10 cellular contexts compared by ENCODE assay signal in the genomic region with DNA sequence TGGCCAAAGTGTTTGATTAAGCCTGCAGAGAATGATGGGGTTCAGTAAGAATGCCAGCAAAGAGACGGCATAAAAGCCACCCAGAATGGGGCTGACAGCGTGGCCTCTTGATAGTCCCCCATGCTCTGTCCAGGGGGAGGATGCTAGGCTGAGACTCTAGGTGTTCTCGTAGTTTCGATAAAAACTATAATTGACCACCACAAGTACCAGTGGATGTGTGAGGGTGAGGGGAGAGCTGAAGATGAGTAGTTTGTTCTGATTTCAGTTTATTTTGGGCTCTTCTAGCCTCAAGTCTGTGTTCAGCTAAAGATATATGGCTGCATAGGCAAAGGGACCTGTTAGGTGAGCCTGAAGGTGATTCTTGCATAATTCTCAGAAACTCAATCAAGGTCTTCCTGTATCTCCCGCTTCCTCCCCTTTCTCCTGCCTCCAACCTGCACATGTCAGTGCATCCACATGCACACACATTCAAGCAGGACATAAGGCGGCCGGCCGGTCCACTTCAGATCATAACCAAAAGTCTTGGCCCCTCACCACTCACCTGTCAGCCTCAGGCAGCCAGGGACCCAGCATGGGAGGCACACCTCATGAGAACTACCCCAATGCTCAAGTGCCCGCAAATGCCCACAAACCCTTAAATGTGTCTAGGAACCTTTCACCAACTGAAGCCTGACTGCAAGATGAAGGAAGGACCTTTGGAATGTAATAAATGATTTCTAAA. TPM values are rescaled to one million over a fixed set of nuclear protein-coding genes. Genes with fewer than 3 reads are reported as not detected.
A peak's percentile ranks its signal among the peaks of the same experiment; 100 is the strongest.
DNase-seq lines count a peak whose midpoint lies in the region; ATAC-seq and TF ChIP-seq lines count a peak whose summit lies in the region.
"Had no signal": no experiment of that assay in that cellular context is flagged by ENCODE, and none has a peak within 500 bp of the region (broad histone marks: within the 10 kb centered on the region; RNA-seq: fewer than 3 reads in every experiment).

No MANE protein-coding gene starts in this region.

- H3K4me2 ChIP-seq in PC-3 (ENCODE audit: low read length): no peak overlapping the region

- DNase-seq in CD4-positive, CD25-positive, alpha-beta regulatory T cell: no peak
- DNase-seq in effector memory CD8-positive, alpha-beta T cell: no peak
- no peak for DNase-seq in pons (ENCODE audit: low spot score)
- no peak for DNase-seq in iPS-NIHi11 (ENCODE audit: low spot score)
- DNase-seq in PC-3: no peak
- no peak for DNase-seq in NK-92 (lab: John Stamatoyannopoulos, UW; ENCODE audit: unreplicated experiment)
- DNase-seq: left cardiac atrium had no signal

- H3K36me3 Mint-ChIP-seq in CD4-positive, CD25-positive, alpha-beta regulatory T cell: peaks cover 14% of the 10 kb centered on the region
- H3K36me3 Mint-ChIP-seq in effector memory CD8-positive, alpha-beta T cell (ENCODE audit: insufficient read depth): peaks cover 47% of the 10 kb centered on the region

- H3K79me2 ChIP-seq in PC-3 (ENCODE audit: low read length): no peaks in the 10 kb centered on the region

- no peak for ATAC-seq in CD4-positive, CD25-positive, alpha-beta regulatory T cell (ENCODE audit: low read depth in 2 of 2)
- ATAC-seq in GM19043 (IDR thresholded peaks at IDR 0.05; ENCODE audit: low read depth, unreplicated experiment): peak; percentile 4
- ATAC-seq in HG03571 (IDR thresholded peaks at IDR 0.05; ENCODE audit: unreplicated experiment): peak; percentile 5
- ATAC-seq in effector memory CD8-positive, alpha-beta T cell (replicated peaks): peak; percentile 6
- no peak for ATAC-seq in PC-3

- peaks cover 7% of the 10 kb centered on the region for H3K36me3 ChIP-seq in CD4-positive, CD25-positive, alpha-beta regulatory T cell (ENCODE audit: control insufficient read depth, insufficient read depth, low read length)
- no peaks in the 10 kb centered on the region for H3K36me3 ChIP-seq in PC-3 (ENCODE audit: low read depth, low read length)

- POLR2A ChIA-PET in PC-3 (lab: Charles Lee; ENCODE audit: unreplicated experiment): no interaction called here

- H3K4me3 ChIP-seq in CD4-positive, CD25-positive, alpha-beta regulatory T cell (ENCODE audit: low read depth, low read length): peak overlapping the region; percentile 78
- no peak overlapping the region for H3K4me3 ChIP-seq in PC-3 (ENCODE audit: low read length)

- no peaks in the 10 kb centered on the region for H4K20me1 ChIP-seq in PC-3 (ENCODE audit: low read length)

- no peak for TF ChIP-seq CTCF in PC-3 (conservative IDR thresholded peaks at IDR 0.05; ENCODE audit: low read depth, low read length)

- peaks cover 42 to 98% (median 90%) of the 10 kb centered on the region in 4 donors for H3K4me1 Mint-ChIP-seq in CD4-positive, CD25-positive, alpha-beta regulatory T cell
- H3K4me1 Mint-ChIP-seq in effector memory CD8-positive, alpha-beta T cell (ENCODE audit: low read depth in 2 of 2): peaks cover 88 to 94% of the 10 kb centered on the region in 2 donors

- peaks cover 100% of the 10 kb centered on the region for H3K4me1 ChIP-seq in CD4-positive, CD25-positive, alpha-beta regulatory T cell (ENCODE audit: control insufficient read depth, insufficient read depth, low read length, poor library complexity, severe bottlenecking)
- H3K4me1 ChIP-seq in PC-3 (ENCODE audit: insufficient read depth, low read length): no peaks in the 10 kb centered on the region

- intact Hi-C loops in PC-3 (cut with micrococcal nuclease): no loop called here

- no peak overlapping the region for H2AFZ ChIP-seq in PC-3 (ENCODE audit: low read length)

- peaks cover 0 to 1% (median 0%) of the 10 kb centered on the region in 7 donors for H3K9me3 Mint-ChIP-seq in CD4-positive, CD25-positive, alpha-beta regulatory T cell
- no peaks in the 10 kb centered on the region for H3K9me3 Mint-ChIP-seq in effector memory CD8-positive, alpha-beta T cell

- H3K27ac ChIP-seq in CD4-positive, CD25-positive, alpha-beta regulatory T cell (ENCODE audit: insufficient read depth, low read length, poor library complexity, severe bottlenecking): peak overlapping the region; percentile 72
- H3K27ac ChIP-seq in PC-3 (ENCODE audit: low read length): no peak overlapping the region
- H3K27ac ChIP-seq: epithelial cell of prostate had no signal

- CTCF ChIA-PET in PC-3 (lab: Charles Lee): no interaction called here

- no peaks in the 10 kb centered on the region for H3F3A ChIP-seq in PC-3 (ENCODE audit: low read length, unreplicated experiment)

- H3K9me3 ChIP-seq in CD4-positive, CD25-positive, alpha-beta regulatory T cell (ENCODE audit: control insufficient read depth in 2 of 2, low read length in 2 of 2): no peaks in the 10 kb centered on the region
- no peaks in the 10 kb centered on the region for H3K9me3 ChIP-seq in PC-3 (ENCODE audit: low read length)

- peak overlapping the region; percentile 82 to 94 (median 89) for H3K27ac Mint-ChIP-seq in CD4-positive, CD25-positive, alpha-beta regulatory T cell
- H3K27ac Mint-ChIP-seq in effector memory CD8-positive, alpha-beta T cell: peak overlapping the region; percentile 88 to 96

- H3K4me3 Mint-ChIP-seq in CD4-positive, CD25-positive, alpha-beta regulatory T cell: peak overlapping the region; percentile 79 to 95 (median 92)
- peak overlapping the region; percentile 60 to 80 for H3K4me3 Mint-ChIP-seq in effector memory CD8-positive, alpha-beta T cell

- BruUV-seq in PC-3 (replicated peaks; lab: Mats Ljungman, UMichigan): no TSS peak

- H3K27me3 Mint-ChIP-seq in CD4-positive, CD25-positive, alpha-beta regulatory T cell: peaks cover 7% of the 10 kb centered on the region
- H3K27me3 Mint-ChIP-seq in effector memory CD8-positive, alpha-beta T cell: no peaks in the 10 kb centered on the region

- H3K9ac ChIP-seq in PC-3 (ENCODE audit: low read length): no peak overlapping the region

- H3K9me2 ChIP-seq in PC-3 (replicated peaks; ENCODE audit: low read length): no peaks in the 10 kb centered on the region

- no peaks in the 10 kb centered on the region for H3K27me3 ChIP-seq in CD4-positive, CD25-positive, alpha-beta regulatory T cell (ENCODE audit: control insufficient read depth, insufficient read depth, low read length)
- H3K27me3 ChIP-seq in PC-3 (ENCODE audit: low read length): no peaks in the 10 kb centered on the region

RNA-seq across cellular contexts. Expression of a gene that starts 31.2 kb away (rescaled TPM):
- 119 TPM for total RNA-seq in CD4-positive, CD25-positive, alpha-beta regulatory T cell
- 10 to 100 TPM; 58.0 to 72.6 (median 65.5) TPM for polyA plus RNA-seq in CD4-positive, CD25-positive, alpha-beta regulatory T cell
- total RNA-seq in PC-3 (2014; rRNA removed): 1.2 and 1.6 TPM in 2 replicates

Comparison
In these comparisons a context has a peak if more than half of its experiments do, and no peak if none do; other contexts are left out.
1. ATAC-seq: peak in GM19043 (single experiment), HG03571 (single experiment) and effector memory CD8-positive, alpha-beta T cell (single experiment); none in CD4-positive, CD25-positive, alpha-beta regulatory T cell (0 of 2) and PC-3 (single experiment).
2. RNA of a gene that starts 31.2 kb away (total RNA-seq): 119 TPM in CD4-positive, CD25-positive, alpha-beta regulatory T cell (single experiment); 1.2 to 1.6 TPM in PC-3; every median in the first group is over 10 times any median in the second.